In genomic region chr2:109284816-109285215, GRCh38 we compare ENCODE assay signal across 14 cellular contexts.
DNase-seq lines count a peak whose midpoint lies in the region; ATAC-seq lines count a peak whose summit lies in the region.
"Had no signal": no experiment of that assay in that cellular context is flagged by ENCODE, and none has a peak within 500 bp of the region (broad histone marks: within the 10 kb centered on the region; RNA-seq: fewer than 3 reads in every experiment).

No MANE protein-coding gene starts in this region.

- peak overlapping the region; percentile 47 for H3K27ac ChIP-seq in cingulate gyrus (ENCODE audit: low read depth, low read length)
- no peak overlapping the region for H3K27ac ChIP-seq in effector memory CD4-positive, alpha-beta T cell (ENCODE audit: insufficient read depth, low read length, poor library complexity, severe bottlenecking)
- H3K27ac ChIP-seq: SJSA1, tibial nerve had no signal

- DNase-seq in Ammon's horn (ENCODE audit: low spot score) (peak; percentile 41), NCI-H1694 (lab: John Stamatoyannopoulos, UW) (peak; percentile 69), lung microvascular endothelial cell (ENCODE audit: low read depth in 2 of 2) (peak; percentile 81 to 82), germinal center (ENCODE audit: low spot score) (no peak)
- no peak for DNase-seq in effector memory CD4-positive, alpha-beta T cell
- DNase-seq in activated effector memory CD4-positive, alpha-beta T cell treated with anti-CD3 and anti-CD28 coated beads, Interleukin-2, amount 50 U/mL, for 16 hours, result no peak
- DNase-seq: activated CD4-positive, alpha-beta T cell treated with anti-CD3 and anti-CD28 coated beads for 36 hours; COR-L47; naive thymus-derived CD4-positive, alpha-beta T cell; stimulated activated CD4-positive, alpha-beta T cell treated with anti-CD3 and anti-CD28 coated beads, Interleukin-2, amount 100 ng/mL, for 48 hours had no signal

- H3K9me3 ChIP-seq in effector memory CD4-positive, alpha-beta T cell (ENCODE audit: control insufficient read depth, low read length), result no peaks in the 10 kb centered on the region
- H3K9me3 ChIP-seq: SJSA1, tibial nerve had no signal

- H3K4me1 ChIP-seq in effector memory CD4-positive, alpha-beta T cell (ENCODE audit: control insufficient read depth, insufficient read depth, low read length, poor library complexity, severe bottlenecking), result no peaks in the 10 kb centered on the region
- H3K4me1 ChIP-seq: SJSA1 had no signal

- no peak overlapping the region for H3K4me3 ChIP-seq in effector memory CD4-positive, alpha-beta T cell (ENCODE audit: insufficient read depth, low read depth, low read length, poor library complexity, severe bottlenecking)
- H3K4me3 ChIP-seq: SJSA1, tibial nerve had no signal

- H3K27me3 ChIP-seq in effector memory CD4-positive, alpha-beta T cell (replicated peaks; ENCODE audit: control insufficient read depth, insufficient read depth, low read length, poor library complexity, severe bottlenecking), result no peaks in the 10 kb centered on the region
- H3K27me3 ChIP-seq: SJSA1, tibial nerve had no signal

- ATAC-seq in GM18861 (IDR thresholded peaks at IDR 0.05; ENCODE audit: unreplicated experiment), result no peak
- ATAC-seq: activated CD4-positive, alpha-beta T cell treated with anti-CD3 and anti-CD28 coated beads for 36 hours; naive thymus-derived CD4-positive, alpha-beta T cell had no signal

- no peaks in the 10 kb centered on the region for H3K36me3 ChIP-seq in effector memory CD4-positive, alpha-beta T cell (ENCODE audit: control insufficient read depth, insufficient read depth, low read length)
- H3K36me3 ChIP-seq: SJSA1, tibial nerve had no signal

Comparison
In these comparisons a context has a peak if more than half of its experiments do, and no peak if none do; other contexts are left out.
1. DNase-seq: peak in Ammon's horn (single experiment), NCI-H1694 (single experiment) and lung microvascular endothelial cell (2 of 2); none in effector memory CD4-positive, alpha-beta T cell (0 of 3), germinal center (single experiment) and activated effector memory CD4-positive, alpha-beta T cell treated with anti-CD3 and anti-CD28 coated beads, Interleukin-2, amount 50 U/mL, for 16 hours (single experiment).